8 cellular contexts compared by ENCODE assay signal in the genomic region with DNA sequence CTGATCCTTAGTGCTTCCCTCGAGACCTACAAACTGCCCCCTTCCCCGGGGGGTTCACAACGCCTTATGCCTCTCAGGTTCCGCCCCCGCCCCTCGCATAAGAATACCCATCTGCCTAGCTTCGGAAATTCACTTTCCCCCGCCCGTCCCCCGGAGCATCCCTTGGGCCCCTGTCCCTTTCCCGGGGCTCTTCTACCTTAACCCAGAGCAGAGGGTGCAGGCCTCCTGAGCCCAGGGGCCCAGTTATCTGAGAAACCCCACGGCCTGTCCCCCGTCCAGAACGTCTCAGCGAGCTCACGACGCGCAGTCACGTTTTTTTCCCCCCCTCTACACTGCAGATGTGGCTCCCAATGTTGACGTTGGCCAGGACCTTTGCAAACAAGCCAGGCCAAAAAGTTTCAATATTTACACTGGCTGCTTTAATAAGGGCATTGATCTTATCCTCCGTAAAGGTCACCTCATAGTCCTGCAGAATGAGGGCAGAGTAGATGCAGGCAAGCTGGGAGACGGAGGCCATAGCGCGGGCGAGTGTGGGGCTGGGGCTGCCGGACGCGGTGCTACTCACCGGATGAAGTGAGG. TPM values are rescaled to one million over a fixed set of nuclear protein-coding genes. Genes with fewer than 3 reads are reported as not detected.
DNase-seq lines count a peak whose midpoint lies in the region; ATAC-seq and TF ChIP-seq lines count a peak whose summit lies in the region.

No MANE protein-coding gene starts in this region.

- H3K4me3 ChIP-seq in cardiac fibroblast (replicated peaks in 1 of 2; ENCODE audit: low read depth in 2 of 2, low read length in 2 of 2) = peak overlapping the region; percentile 88

- peak; percentile 32 to 87 for DNase-seq in T47D (ENCODE audit: low read depth in 1 of 2, low spot score in 1 of 2)
- DNase-seq in MCF 10A (ENCODE audit: unreplicated experiment) = no peak
- DNase-seq in NCI-H524 treated with DMSO at 0.1 percent for 48 hours (lab: John Stamatoyannopoulos, UW) = peak; percentile 7
- peak in 1 of 2 donors; percentile 37 for DNase-seq in cardiac fibroblast (ENCODE audit: low read depth in 2 of 2)
- DNase-seq in left colon = peak in 1 of 2 donors; percentile 51
- peak; percentile 2 to 3 for DNase-seq in stimulated activated CD8-positive, alpha-beta memory T cell treated with anti-CD3 and anti-CD28 coated beads, Interleukin-2, amount 100 ng/mL, for 48 hours (ENCODE audit: low read depth in 2 of 2)
- DNase-seq in DMS153 treated with DMSO at 0.1 percent for 48 hours (lab: John Stamatoyannopoulos, UW; ENCODE audit: unreplicated experiment) = no peak

- POLR2A ChIA-PET in MCF 10A (lab: Yijun Ruan, JAX) = interaction anchor here (0.6 to 3.0 kb wide), 16 partner anchors 32 to 331 kb away, joined by 3 to 37 read pairs (median 4); a partner anchor contains a TSS

- no peaks in the 10 kb centered on the region for H3K27me3 Mint-ChIP-seq in MCF 10A (ENCODE audit: insufficient read depth, unreplicated experiment)

- no TSS peak for BruUV-seq in MCF 10A (replicated peaks; lab: Mats Ljungman, UMichigan)

- H3K4me1 Mint-ChIP-seq in MCF 10A (ENCODE audit: insufficient read depth, unreplicated experiment) = no peaks in the 10 kb centered on the region

- ATAC-seq in HG02642 (IDR thresholded peaks at IDR 0.05; ENCODE audit: poor library complexity, unreplicated experiment) = peak; percentile 35
- ATAC-seq in left colon = peak; percentile 18

- in situ Hi-C loops in T47D (cut with HindIII; ENCODE audit: low pct_unique_long_range_greater_than_20kb, low sequenced_read_pairs) = no loop called here

- CTCF ChIA-PET in MCF 10A (lab: Yijun Ruan, JAX) = interaction anchor here (0.6 to 1.0 kb wide), 5 partner anchors 12 to 1180 kb away, joined by 3 to 4 read pairs (median 3); a partner anchor contains a TSS

- TF ChIP-seq CTCF in MCF 10A (IDR thresholded peaks at IDR 0.05; ENCODE audit: unreplicated experiment) = no peak
- TF ChIP-seq CTCF in cardiac fibroblast (IDR thresholded peaks at IDR 0.05; ENCODE audit: low read depth, low read length) = no peak

- no peak overlapping the region for H3K27ac Mint-ChIP-seq in MCF 10A (ENCODE audit: low read depth, unreplicated experiment)

- H3K9me3 Mint-ChIP-seq in MCF 10A (ENCODE audit: unreplicated experiment) = no peaks in the 10 kb centered on the region

- peaks cover 18% of the 10 kb centered on the region for H3K36me3 Mint-ChIP-seq in MCF 10A (ENCODE audit: insufficient read depth, unreplicated experiment)

- intact Hi-C loops in MCF 10A (cut with micrococcal nuclease) = loop anchor here (1.0 to 5.0 kb wide), 3 partner anchors 44 to 162 kb away; a partner anchor contains a TSS
- intact Hi-C loops in left colon (cut with DNase I, micrococcal nuclease) = loop anchor here in 1 of 2 donors (10.0 kb wide), 1 partner anchor 145 kb away; a partner anchor contains a TSS

- H3K4me3 Mint-ChIP-seq in MCF 10A (ENCODE audit: unreplicated experiment) = no peak overlapping the region

RNA-seq across cellular contexts. Expression of a gene that starts 1.4 kb away (rescaled TPM):
- total RNA-seq in MCF 10A (2022) = 105 and 106 TPM in 2 replicates
- total RNA-seq in left colon = 100 to 1,000 TPM; 103 to 131 TPM

RNA-seq across cellular contexts. Expression of a gene that starts 42.0 kb away (rescaled TPM):
- total RNA-seq in MCF 10A (2022) = 2.1 and 2.2 TPM in 2 replicates
- 1 to 10 TPM; 9.3 to 9.7 TPM for total RNA-seq in left colon

RNA-seq across cellular contexts. Expression of a gene that starts 44.5 kb away (rescaled TPM):
- 12.4 and 18.1 TPM in 2 replicates for total RNA-seq in MCF 10A (2022)
- 10 to 100 TPM in 1 of 2 donors, 1 to 10 TPM in 1; 7.0 to 10.3 TPM for total RNA-seq in left colon

RNA-seq across cellular contexts. Expression of a gene that starts 58.8 kb away (rescaled TPM):
- total RNA-seq in MCF 10A (2022) = not detected in 2 replicates
- total RNA-seq in left colon = not detected

Comparison
In these comparisons a context has a peak if more than half of its experiments do, and no peak if none do; other contexts are left out.
1. DNase-seq: peak in T47D (2 of 2), NCI-H524 treated with DMSO at 0.1 percent for 48 hours (single experiment) and stimulated activated CD8-positive, alpha-beta memory T cell treated with anti-CD3 and anti-CD28 coated beads, Interleukin-2, amount 100 ng/mL, for 48 hours (2 of 2); none in MCF 10A (single experiment) and DMS153 treated with DMSO at 0.1 percent for 48 hours (single experiment).